ENCODE assay signal across 23 cellular contexts in genomic region chr5:115810776-115811175, GRCh38. TPM values are rescaled to one million over a fixed set of nuclear protein-coding genes. Genes with fewer than 3 reads are reported as not detected.
DNase-seq lines count a peak whose midpoint lies in the region; ATAC-seq and TF ChIP-seq lines count a peak whose summit lies in the region.
"Had no signal": no experiment of that assay in that cellular context is flagged by ENCODE, and none has a peak within 500 bp of the region (broad histone marks: within the 10 kb centered on the region; RNA-seq: fewer than 3 reads in every experiment).

No MANE protein-coding gene starts in this region.

- TF ChIP-seq CTCF in HFF-Myc (IDR thresholded peaks at IDR 0.05; ENCODE audit: low read depth, low read length, missing control alignments) (no peak), fibroblast of villous mesenchyme (IDR thresholded peaks at IDR 0.05; ENCODE audit: insufficient read depth, low read depth, low read length) (no peak)

- no peaks in the 10 kb centered on the region for H3K36me3 Mint-ChIP-seq in activated T-helper 17 cell treated with anti-CD3 and anti-CD28 coated beads, Interleukin-2, amount 50 U/mL, for 72 hours (ENCODE audit: low read depth)
- H3K36me3 Mint-ChIP-seq: naive thymus-derived CD8-positive, alpha-beta T cell had no signal

- H3K4me3 ChIP-seq in HFF-Myc (replicated peaks; ENCODE audit: low read depth, low read length) (no peak overlapping the region), fibroblast of villous mesenchyme (ENCODE audit: low read depth, low read length) (no peak overlapping the region)
- H3K4me3 ChIP-seq: breast epithelium, psoas muscle had no signal

- no peak overlapping the region for H3K4me3 Mint-ChIP-seq in activated T-helper 17 cell treated with anti-CD3 and anti-CD28 coated beads, Interleukin-2, amount 50 U/mL, for 72 hours
- H3K4me3 Mint-ChIP-seq: dendritic cell treated with granulocyte-macrophage colony-stimulating factor and Interleukin-4, amounts not matched to agents 40 ng/mL and 50 ng/mL, for 4 days; naive thymus-derived CD8-positive, alpha-beta T cell; stimulated activated naive CD8-positive, alpha-beta T cell treated with anti-CD3 and anti-CD28 coated beads, Interleukin-15, Interleukin-2, amounts not matched to agents 100 ng/mL and 50 ng/mL, for 24 hours had no signal

- no peaks in the 10 kb centered on the region for H3K9me3 Mint-ChIP-seq in activated T-helper 17 cell treated with anti-CD3 and anti-CD28 coated beads, Interleukin-2, amount 50 U/mL, for 72 hours
- H3K9me3 Mint-ChIP-seq: activated naive CD4-positive, alpha-beta T cell treated with anti-CD3 and anti-CD28 coated beads, Interleukin-2, amount 50 U/mL, for 72 hours; dendritic cell treated with granulocyte-macrophage colony-stimulating factor and Interleukin-4, amounts not matched to agents 40 ng/mL and 50 ng/mL, for 4 days; naive thymus-derived CD8-positive, alpha-beta T cell; stimulated activated naive CD8-positive, alpha-beta T cell treated with anti-CD3 and anti-CD28 coated beads, Interleukin-15, Interleukin-2, amounts not matched to agents 100 ng/mL and 50 ng/mL, for 24 hours had no signal

- H3K27me3 Mint-ChIP-seq in activated T-helper 17 cell treated with anti-CD3 and anti-CD28 coated beads, Interleukin-2, amount 50 U/mL, for 72 hours = peaks cover 40% of the 10 kb centered on the region

- in situ Hi-C loops in ACHN (cut with HindIII; ENCODE audit: low pct_ligation_motif_present, low pct_unique_long_range_greater_than_20kb, low sequenced_read_pairs) = no loop called here

- peaks cover 9% of the 10 kb centered on the region for H3K4me1 Mint-ChIP-seq in activated T-helper 17 cell treated with anti-CD3 and anti-CD28 coated beads, Interleukin-2, amount 50 U/mL, for 72 hours

- no peak for ATAC-seq in activated T-helper 17 cell treated with anti-CD3 and anti-CD28 coated beads, Interleukin-2, amount 50 U/mL, for 72 hours (replicated peaks)
- ATAC-seq: left cardiac atrium; naive thymus-derived CD8-positive, alpha-beta T cell; psoas muscle had no signal

- no peak overlapping the region for H3K27ac Mint-ChIP-seq in activated T-helper 17 cell treated with anti-CD3 and anti-CD28 coated beads, Interleukin-2, amount 50 U/mL, for 72 hours
- H3K27ac Mint-ChIP-seq: activated naive CD4-positive, alpha-beta T cell treated with anti-CD3 and anti-CD28 coated beads, Interleukin-2, amount 50 U/mL, for 72 hours; dendritic cell treated with granulocyte-macrophage colony-stimulating factor and Interleukin-4, amounts not matched to agents 40 ng/mL and 50 ng/mL, for 4 days; stimulated activated naive CD8-positive, alpha-beta T cell treated with anti-CD3 and anti-CD28 coated beads, Interleukin-15, Interleukin-2, amounts not matched to agents 100 ng/mL and 50 ng/mL, for 24 hours had no signal

- no peak for TF ChIP-seq POLR2A in erythroblast (IDR thresholded peaks at IDR 0.05; ENCODE audit: low read length)

- DNase-seq in HFF-Myc (ENCODE audit: extremely low read depth, low read depth) = peak; percentile 56
- peak; percentile 54 for DNase-seq in brain pericyte (ENCODE audit: low read depth, low spot score)
- DNase-seq in fibroblast of villous mesenchyme (ENCODE audit: low read depth) = peak; percentile 38
- DNase-seq in erythroblast (lab: John Stamatoyannopoulos, UW) = no peak
- no peak for DNase-seq in cerebellar nuclear complex (lab: John Stamatoyannopoulos, UW)
- DNase-seq in ACHN = no peak
- DNase-seq: activated CD8-positive, alpha-beta memory T cell treated with anti-CD3 and anti-CD28 coated beads for 24 hours; activated T-cell treated with anti-CD3 and anti-CD28 coated beads, Interleukin-2, amount 50 U/mL, for 48 hours; BE2C; Caco-2; left cardiac atrium; mesenchymal stem cell; naive thymus-derived CD8-positive, alpha-beta T cell; NCI-H1417; NCI-H524; psoas muscle; stimulated activated CD4-positive, alpha-beta T cell treated with anti-CD3 and anti-CD28 coated beads, Interleukin-4, amount 100 ng/mL, for 1 hour; T1000 had no signal

RNA-seq across cellular contexts. Expression of gene CDO1, which starts 5.7 kb away (rescaled TPM):
- 0.32 and 2.6 TPM in 2 replicates for total RNA-seq in fibroblast of villous mesenchyme
- not detected for total RNA-seq in activated T-helper 17 cell treated with anti-CD3 and anti-CD28 coated beads, Interleukin-2, amount 50 U/mL, for 72 hours
- total RNA-seq: Caco-2; naive thymus-derived CD8-positive, alpha-beta T cell had no signal

RNA-seq across cellular contexts. Expression of gene ATG12, which starts 30.6 kb away (rescaled TPM):
- 64.7 and 65.6 TPM in 2 replicates for total RNA-seq in fibroblast of villous mesenchyme
- 10 to 100 TPM; 49.4 to 52.7 TPM for total RNA-seq in activated T-helper 17 cell treated with anti-CD3 and anti-CD28 coated beads, Interleukin-2, amount 50 U/mL, for 72 hours

RNA-seq across cellular contexts. Expression of gene AP3S1, which starts 31.0 kb away (rescaled TPM):
- total RNA-seq in fibroblast of villous mesenchyme = 86.7 and 126 TPM in 2 replicates
- total RNA-seq in activated T-helper 17 cell treated with anti-CD3 and anti-CD28 coated beads, Interleukin-2, amount 50 U/mL, for 72 hours = 100 to 1,000 TPM; 114 to 253 TPM

Comparison
In these comparisons a context has a peak if more than half of its experiments do, and no peak if none do; other contexts are left out.
1. DNase-seq: peak in HFF-Myc (single experiment), brain pericyte (single experiment) and fibroblast of villous mesenchyme (single experiment); none in erythroblast (0 of 2), cerebellar nuclear complex (0 of 2) and ACHN (single experiment).